ENCODE assay signal across 8 cellular contexts in genomic region chr3:127791221-127791913, GRCh38.
DNase-seq lines count a peak whose midpoint lies in the region; ATAC-seq, FAIRE-seq and TF ChIP-seq lines count a peak whose summit lies in the region.

No MANE protein-coding gene starts in this region.

- H3K9ac ChIP-seq in rectal smooth muscle tissue (ENCODE audit: low read length) = no peak overlapping the region

- H3K4me3 ChIP-seq in DOHH2 (ENCODE audit: low read length) = no peak overlapping the region
- H3K4me3 ChIP-seq in epithelial cell of esophagus (ENCODE audit: low read length) = no peak overlapping the region
- no peak overlapping the region for H3K4me3 ChIP-seq in rectal smooth muscle tissue (ENCODE audit: low read length)

- H3K9me3 ChIP-seq in DOHH2 (ENCODE audit: control insufficient read depth, insufficient read depth, low read length) = no peaks in the 10 kb centered on the region

- no peak overlapping the region for H3K4me2 ChIP-seq in DOHH2 (ENCODE audit: low read length)

- H3K27me3 ChIP-seq in DOHH2 (ENCODE audit: control insufficient read depth, low read length) (no peaks in the 10 kb centered on the region), rectal smooth muscle tissue (ENCODE audit: control insufficient read depth, insufficient read depth, low read length) (no peaks in the 10 kb centered on the region)

- DNase-seq in RCC 7860 (ENCODE audit: low spot score) (peak; percentile 13), epithelial cell of esophagus (ENCODE audit: low read depth) (peak; percentile 60), superior temporal gyrus (ENCODE audit: extremely low spot score) (no peak), NCI-H748 treated with DMSO at 0.1 percent for 48 hours (lab: John Stamatoyannopoulos, UW) (no peak)

- FAIRE-seq in RCC 7860 (lab: Jason Lieb, UNC) = no peak

- H3K36me3 ChIP-seq in DOHH2 (ENCODE audit: control insufficient read depth, low read length) (no peaks in the 10 kb centered on the region), rectal smooth muscle tissue (ENCODE audit: control insufficient read depth, insufficient read depth, low read length) (peaks cover 3% of the 10 kb centered on the region)

- no peaks in the 10 kb centered on the region for H4K20me1 ChIP-seq in DOHH2 (ENCODE audit: control insufficient read depth, insufficient read depth, low read depth, low read length)

- H3K9me2 ChIP-seq in DOHH2 (replicated peaks; ENCODE audit: control insufficient read depth, low read length) = no peaks in the 10 kb centered on the region

- H3K27ac ChIP-seq in DOHH2 (ENCODE audit: low read depth, low read length) (no peak overlapping the region), rectal smooth muscle tissue (ENCODE audit: low read depth, low read length) (peak overlapping the region; percentile 87)

- peak; percentile 36 for TF ChIP-seq CTCF in DOHH2 (IDR thresholded peaks at IDR 0.05; ENCODE audit: low read depth, low read length, poor library complexity, severe bottlenecking)
- peak; percentile 50 for TF ChIP-seq CTCF in epithelial cell of esophagus (IDR thresholded peaks at IDR 0.05; ENCODE audit: insufficient read depth, low read depth, low read length, missing control alignments)

- ATAC-seq in GM19328 (IDR thresholded peaks at IDR 0.05; ENCODE audit: unreplicated experiment) (peak; percentile 76), HG03469 (IDR thresholded peaks at IDR 0.05; ENCODE audit: unreplicated experiment) (peak; percentile 69)

- H3K4me1 ChIP-seq in DOHH2 (ENCODE audit: control insufficient read depth, low read length) (no peaks in the 10 kb centered on the region), rectal smooth muscle tissue (ENCODE audit: control insufficient read depth, insufficient read depth, low read length) (peaks cover 51% of the 10 kb centered on the region)

- no peaks in the 10 kb centered on the region for H3K79me2 ChIP-seq in DOHH2 (ENCODE audit: control insufficient read depth, low read length)

- no peaks in the 10 kb centered on the region for H3F3A ChIP-seq in DOHH2 (ENCODE audit: control insufficient read depth, insufficient read depth)

Comparison
In these comparisons a context has a peak if more than half of its experiments do, and no peak if none do; other contexts are left out.
1. DNase-seq: peak in RCC 7860 (single experiment) and epithelial cell of esophagus (single experiment); none in superior temporal gyrus (single experiment) and NCI-H748 treated with DMSO at 0.1 percent for 48 hours (single experiment).